ENCODE assay signal across 17 cellular contexts in the genomic region with DNA sequence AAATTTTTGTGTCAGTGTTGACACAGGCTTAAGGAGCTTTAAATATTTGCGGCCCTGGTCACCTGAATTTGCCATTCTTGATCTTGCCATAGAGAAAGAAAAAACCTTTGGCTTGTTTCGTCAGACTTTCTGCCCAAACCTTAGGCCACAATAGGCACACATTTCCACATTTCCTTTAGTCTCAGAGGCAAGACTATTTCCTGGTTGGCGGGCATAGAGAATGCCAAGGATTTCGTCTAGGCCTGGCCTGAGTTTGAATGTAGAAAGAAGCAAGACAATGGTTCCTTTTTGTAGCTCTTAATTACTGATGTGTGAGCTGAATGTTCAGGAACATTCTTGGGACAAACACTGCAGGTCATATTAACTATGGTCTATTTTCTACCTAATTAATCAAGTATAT.
"Had no signal": no experiment of that assay in that cellular context is flagged by ENCODE, and none has a peak within 500 bp of the region (broad histone marks: within the 10 kb centered on the region; RNA-seq: fewer than 3 reads in every experiment).

No MANE protein-coding gene starts in this region.

- DNase-seq: dorsolateral prefrontal cortex; effector CD8-positive, alpha-beta T cell; esophagus squamous epithelium; foreskin fibroblast; kidney glomerular epithelial cell; mucosa of descending colon; naive thymus-derived CD8-positive, alpha-beta T cell; posterior cingulate gyrus; sigmoid colon; stimulated activated CD4-positive, alpha-beta T cell treated with anti-CD3 and anti-CD28 coated beads, Interleukin-2, amount 100 ng/mL, for 24 hours; stimulated activated CD4-positive, alpha-beta T cell treated with anti-CD3 and anti-CD28 coated beads, Interleukin-4, amount 100 ng/mL, for 4 hours; stimulated activated naive B cell treated with anti-CD40 and anti-IgM and Interleukin-4, amounts not matched to agents 10 μg/mL and 1 μg/mL and 100 μg/mL, for 72 hours; stimulated activated naive CD8-positive, alpha-beta T cell treated with anti-CD3 and anti-CD28 coated beads, Interleukin-15, amount 100 ng/mL, for 72 hours; testis had no signal

- ATAC-seq: mucosa of descending colon; naive thymus-derived CD8-positive, alpha-beta T cell; stimulated activated naive B cell treated with anti-CD40 and anti-IgM and Interleukin-4, amounts not matched to agents 10 μg/mL and 1 μg/mL and 100 μg/mL, for 72 hours; stimulated activated naive CD8-positive, alpha-beta T cell treated with anti-CD3 and anti-CD28 coated beads, Interleukin-15, amount 100 ng/mL, for 72 hours had no signal

- FAIRE-seq: endometrium, islet of Langerhans, urothelium cell line had no signal
